Comparison of ENCODE assay signal across 21 cellular contexts in the genomic region with DNA sequence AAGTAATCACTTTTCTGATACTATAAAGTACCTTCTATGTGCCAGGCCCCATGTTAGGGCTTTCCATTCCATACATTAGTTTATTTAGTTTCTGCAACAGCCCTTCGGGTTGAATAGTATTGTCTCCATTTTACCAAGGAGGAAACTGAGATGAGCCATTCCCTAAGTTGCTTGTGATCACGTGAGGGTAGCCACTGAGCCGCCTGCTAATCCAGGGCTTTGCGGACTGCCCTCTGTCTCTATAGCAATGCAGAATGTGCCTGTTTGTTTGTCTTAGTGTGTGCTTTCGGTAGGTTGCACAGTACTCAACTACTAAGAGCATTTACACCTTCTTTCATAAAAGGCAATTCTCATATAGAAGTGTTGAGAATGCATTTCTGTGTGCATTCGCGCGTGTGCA. TPM values are rescaled to one million over a fixed set of nuclear protein-coding genes. Genes with fewer than 3 reads are reported as not detected.
DNase-seq lines count a peak whose midpoint lies in the region; ATAC-seq, FAIRE-seq and TF ChIP-seq lines count a peak whose summit lies in the region.
"Had no signal": no experiment of that assay in that cellular context is flagged by ENCODE, and none has a peak within 500 bp of the region (broad histone marks: within the 10 kb centered on the region; RNA-seq: fewer than 3 reads in every experiment).

No MANE protein-coding gene starts in this region.

- FAIRE-seq in urothelium cell line (lab: Jason Lieb, UNC), result peak; percentile 90

- H2AFZ ChIP-seq in hepatocyte, result no peak overlapping the region
- H2AFZ ChIP-seq: GM23338 had no signal

- no peak for TF ChIP-seq CTCF in hepatocyte (IDR thresholded peaks at IDR 0.05; ENCODE audit: poor library complexity)

- WGBS in hepatocyte (ENCODE audit: low lambda C conversion rate, missing lambda C conversion rate), result 69% methylated on average over 8 of the region's 8 CpGs

- peaks cover 29% of the 10 kb centered on the region for H3K4me1 ChIP-seq in SJCRH30
- peaks cover 20% of the 10 kb centered on the region for H3K4me1 ChIP-seq in hepatocyte (ENCODE audit: insufficient read depth)

- no peaks in the 10 kb centered on the region for H3K9me3 ChIP-seq in SJCRH30 (replicated peaks)
- H3K9me3 ChIP-seq in hepatocyte (ENCODE audit: low read depth), result no peaks in the 10 kb centered on the region
- H3K9me3 ChIP-seq: SJSA1 had no signal

- 0 out of 2 replicates have a peak overlapping the region, but pooled peaks have one; percentile 19 for H3K4me3 ChIP-seq in SJCRH30
- no peak overlapping the region for H3K4me3 ChIP-seq in hepatocyte
- H3K4me3 ChIP-seq: GM23338, SJSA1 had no signal

- H3K36me3 ChIP-seq in SJCRH30 (no peaks in the 10 kb centered on the region), hepatocyte (replicated peaks; ENCODE audit: insufficient read depth, low read depth) (no peaks in the 10 kb centered on the region)
- H3K36me3 ChIP-seq: SJSA1 had no signal

- H4K20me1 ChIP-seq in hepatocyte (ENCODE audit: insufficient read depth, poor library complexity, severe bottlenecking), result no peaks in the 10 kb centered on the region

- H3K4me2 ChIP-seq in hepatocyte, result no peak overlapping the region
- H3K4me2 ChIP-seq: GM23338 had no signal

- H3K79me2 ChIP-seq in hepatocyte, result no peaks in the 10 kb centered on the region

- ATAC-seq in HG03571 (IDR thresholded peaks at IDR 0.05; ENCODE audit: unreplicated experiment), result no peak
- ATAC-seq: CD8-positive, alpha-beta T cell; GM23338; PC-3 had no signal

- no peak overlapping the region for H3K27ac ChIP-seq in SJCRH30
- H3K27ac ChIP-seq in hepatocyte, result no peak overlapping the region
- H3K27ac ChIP-seq: SJSA1 had no signal

- H3K27me3 ChIP-seq in SJCRH30 (no peaks in the 10 kb centered on the region), hepatocyte (peaks cover 27% of the 10 kb centered on the region)

- DNase-seq in ELF-1 (ENCODE audit: low read depth, low spot score) (peak; percentile 43), SJCRH30 (peak; percentile 38 to 54), hepatocyte (ENCODE audit: low spot score) (peak; percentile 56), urothelium cell line (ENCODE audit: low spot score) (no peak), 8988T (no peak)
- no peak for DNase-seq in stimulated activated CD4-positive, alpha-beta T cell treated with anti-CD3 and anti-CD28 coated beads, Interleukin-15, amount 100 ng/mL, for 24 hours
- DNase-seq: C1 segment of cervical spinal cord; CD8-positive, alpha-beta T cell; DMS79 treated with DMSO at 0.1 percent for 48 hours; H9; KG1; MM.1S; NCI-H2029; NCI-H446 treated with DMSO at 0.1 percent for 48 hours; NCI-H526; NCI-H82; NK-92 treated with Interleukin-12 subunit alpha and Interleukin-12 subunit beta, amount 100 ng/mL, for 24 hours; PC-3 had no signal

- no peaks in the 10 kb centered on the region for H3K9me2 ChIP-seq in hepatocyte (replicated peaks; ENCODE audit: insufficient read depth)

RNA-seq across cellular contexts. Expression of gene EMILIN2, which starts 5.0 kb away (rescaled TPM):
- total RNA-seq in SJCRH30 (2014; rRNA removed; shearing (Covaris generic)), result 0.06 and 0.28 TPM in 2 replicates
- 10.6 and 11.9 TPM in 2 replicates for total RNA-seq in hepatocyte
- polyA plus RNA-seq in hepatocyte, result 16.8 and 21.6 TPM in 2 replicates

Comparison
In these comparisons a context has a peak if more than half of its experiments do, and no peak if none do; other contexts are left out.
1. DNase-seq: peak in ELF-1 (single experiment), SJCRH30 (2 of 2) and hepatocyte (single experiment); none in urothelium cell line (single experiment), 8988T (single experiment) and stimulated activated CD4-positive, alpha-beta T cell treated with anti-CD3 and anti-CD28 coated beads, Interleukin-15, amount 100 ng/mL, for 24 hours (single experiment).